Comparison of ENCODE assay signal across 8 cellular contexts in genomic region chr1:67749844-67750689, GRCh38.
DNase-seq lines count a peak whose midpoint lies in the region; ATAC-seq and TF ChIP-seq lines count a peak whose summit lies in the region.

No MANE protein-coding gene starts in this region.

- H3K4me2 ChIP-seq in skeletal muscle satellite cell (ENCODE audit: low read length) = peak overlapping the region; percentile 82

- DNase-seq in AG10803 (ENCODE audit: low read depth) (peak; percentile 91), T1000 (lab: John Stamatoyannopoulos, UW) (peak; percentile 45), left ventricle myocardium inferior (no peak), activated gamma-delta T cell treated with Interleukin-2 at 50 U/mL for 16 hours (no peak)
- no peak for DNase-seq in naive thymus-derived CD8-positive, alpha-beta T cell

- no peak overlapping the region for H3K27ac Mint-ChIP-seq in naive thymus-derived CD8-positive, alpha-beta T cell

- POLR2A ChIA-PET in naive thymus-derived CD8-positive, alpha-beta T cell (lab: Charles Lee) = no interaction called here

- no peak overlapping the region for H3K4me3 Mint-ChIP-seq in naive thymus-derived CD8-positive, alpha-beta T cell

- no peaks in the 10 kb centered on the region for H3K27me3 ChIP-seq in left ventricle myocardium inferior (ENCODE audit: low read depth)
- H3K27me3 ChIP-seq in skeletal muscle satellite cell (ENCODE audit: control insufficient read depth, insufficient read depth, low read length) = no peaks in the 10 kb centered on the region

- H3K27ac ChIP-seq in left ventricle myocardium inferior (replicated peaks) = peak overlapping the region; percentile 60

- H3K9me3 ChIP-seq in left ventricle myocardium inferior (replicated peaks) = no peaks in the 10 kb centered on the region
- H3K9me3 ChIP-seq in skeletal muscle satellite cell (replicated peaks; ENCODE audit: low read length) = no peaks in the 10 kb centered on the region

- intact Hi-C loops in left ventricle myocardium inferior (cut with micrococcal nuclease) = loop anchor here (5.0 kb wide), 1 partner anchor 63 kb away; the partner anchor contains the start of gene GADD45A

- peak overlapping the region; percentile 4 for H3K4me3 ChIP-seq in AG10803 (ENCODE audit: low read length)
- no peak overlapping the region for H3K4me3 ChIP-seq in left ventricle myocardium inferior
- peak overlapping the region; percentile 54 for H3K4me3 ChIP-seq in skeletal muscle satellite cell (ENCODE audit: low read length)

- ATAC-seq in HG02610 (IDR thresholded peaks at IDR 0.05; ENCODE audit: unreplicated experiment) (peak; percentile 30), HG03571 (IDR thresholded peaks at IDR 0.05; ENCODE audit: unreplicated experiment) (no peak)
- no peak for ATAC-seq in naive thymus-derived CD8-positive, alpha-beta T cell

- TF ChIP-seq CTCF in AG10803 (conservative IDR thresholded peaks at IDR 0.05; ENCODE audit: low read length) (peak; percentile 20; the same call in 1 of the 2 replicates), left ventricle myocardium inferior (IDR thresholded peaks at IDR 0.05; ENCODE audit: borderline replicate concordance) (no peak)

- H3K36me3 ChIP-seq in left ventricle myocardium inferior (no peaks in the 10 kb centered on the region), skeletal muscle satellite cell (ENCODE audit: insufficient read depth, low read length) (peaks cover 4% of the 10 kb centered on the region)

- H3K4me1 ChIP-seq in left ventricle myocardium inferior = peaks cover 81% of the 10 kb centered on the region
- peaks cover 89% of the 10 kb centered on the region for H3K4me1 ChIP-seq in skeletal muscle satellite cell (ENCODE audit: control insufficient read depth, insufficient read depth, low read length)

- H3K36me3 Mint-ChIP-seq in naive thymus-derived CD8-positive, alpha-beta T cell = no peaks in the 10 kb centered on the region

- peaks cover 0 to 8% (median 4%) of the 10 kb centered on the region in 4 donors for H3K4me1 Mint-ChIP-seq in naive thymus-derived CD8-positive, alpha-beta T cell

- peaks cover 3 to 33% (median 13%) of the 10 kb centered on the region in 5 donors for H3K27me3 Mint-ChIP-seq in naive thymus-derived CD8-positive, alpha-beta T cell

- no peaks in the 10 kb centered on the region for H3K9me3 Mint-ChIP-seq in naive thymus-derived CD8-positive, alpha-beta T cell

- peak overlapping the region; percentile 82 for H3K9ac ChIP-seq in skeletal muscle satellite cell (ENCODE audit: low read depth, low read length)

Comparison
In these comparisons a context has a peak if more than half of its experiments do, and no peak if none do; other contexts are left out.
1. DNase-seq: peak in AG10803 (single experiment) and T1000 (single experiment); none in left ventricle myocardium inferior (single experiment), naive thymus-derived CD8-positive, alpha-beta T cell (0 of 10) and activated gamma-delta T cell treated with Interleukin-2 at 50 U/mL for 16 hours (single experiment).